9 cellular contexts compared by ENCODE assay signal in the genomic region with DNA sequence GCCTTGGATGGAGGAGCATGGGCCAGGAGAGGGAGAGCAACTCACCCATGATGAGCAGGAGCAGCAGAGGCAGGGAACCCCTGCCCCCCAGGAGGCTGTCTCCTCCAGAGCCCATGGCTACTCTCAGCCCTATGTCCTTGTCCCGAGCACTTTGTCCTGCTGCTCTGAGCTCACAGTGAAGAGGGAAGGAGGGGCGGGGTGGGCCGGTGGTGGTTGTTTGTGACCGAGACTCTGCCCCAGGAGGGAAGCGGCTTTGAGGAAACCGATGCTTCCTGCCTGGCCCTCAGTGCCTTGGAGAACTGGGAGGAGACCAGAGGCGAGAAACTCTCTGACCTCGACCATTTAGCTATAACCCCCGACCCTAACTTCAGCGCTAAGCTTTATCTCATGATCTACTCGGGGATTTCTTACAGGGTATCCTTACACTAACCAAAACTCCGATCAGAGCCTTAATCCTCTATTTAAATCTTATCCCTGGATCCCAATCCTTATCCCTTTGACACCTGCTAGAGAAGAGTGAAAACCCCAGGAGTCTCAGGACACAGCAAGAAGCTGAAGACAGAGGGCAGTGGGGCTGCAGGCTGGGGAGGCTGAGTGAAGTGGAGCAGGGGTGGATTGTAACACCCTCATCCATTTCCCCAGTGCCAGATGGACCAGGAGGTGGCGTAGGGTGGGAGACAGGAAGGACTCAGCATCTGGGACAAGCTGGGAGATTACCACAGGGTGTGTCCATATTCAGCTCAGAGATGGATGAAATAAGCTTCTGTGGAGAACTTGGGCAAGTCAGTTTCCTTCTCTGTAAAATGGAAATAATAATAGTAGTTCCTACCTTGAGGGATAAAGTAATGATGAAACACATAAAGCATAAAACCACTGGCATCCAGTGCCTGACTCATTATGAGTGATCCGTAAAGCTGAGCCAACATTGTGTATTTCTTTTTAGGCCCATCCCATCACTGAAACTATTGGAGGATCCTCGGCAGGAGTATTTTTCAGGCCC. TPM values are rescaled to one million over a fixed set of nuclear protein-coding genes. Genes with fewer than 3 reads are reported as not detected.
DNase-seq lines count a peak whose midpoint lies in the region; ATAC-seq and TF ChIP-seq lines count a peak whose summit lies in the region.
"Had no signal": no experiment of that assay in that cellular context is flagged by ENCODE, and none has a peak within 500 bp of the region (broad histone marks: within the 10 kb centered on the region; RNA-seq: fewer than 3 reads in every experiment).

A gene (minus strand): TSS at position 185 of the 1,000 bp plus-strand sequence. CDS start 70 bp downstream, at position 115.

- no peaks in the 10 kb centered on the region for H3K4me1 ChIP-seq in breast epithelium

- peaks cover 2% of the 10 kb centered on the region for H3K27me3 Mint-ChIP-seq in HFFc6 (ENCODE audit: insufficient read depth)

- no peaks in the 10 kb centered on the region for H3K36me3 ChIP-seq in breast epithelium
- H3K36me3 ChIP-seq in kidney epithelial cell (ENCODE audit: control insufficient read depth, insufficient read depth, low read length), result no peaks in the 10 kb centered on the region

- ATAC-seq in HG02588 (IDR thresholded peaks at IDR 0.05; ENCODE audit: unreplicated experiment), result no peak
- no peak for ATAC-seq in HG03135 (IDR thresholded peaks at IDR 0.05; ENCODE audit: unreplicated experiment)
- no peak for ATAC-seq in GM18909 (IDR thresholded peaks at IDR 0.05; ENCODE audit: poor library complexity, unreplicated experiment)

- no peaks in the 10 kb centered on the region for H3K36me3 Mint-ChIP-seq in HFFc6 (ENCODE audit: low read depth)

- H3K27ac Mint-ChIP-seq in HFFc6, result peak within 1 kb of the TSS; percentile 98

- peak within 1 kb of the TSS; percentile 46 for H3K4me3 Mint-ChIP-seq in HFFc6

- H3K27me3 ChIP-seq in breast epithelium (no peaks in the 10 kb centered on the region), kidney epithelial cell (ENCODE audit: control insufficient read depth, insufficient read depth, low read length) (no peaks in the 10 kb centered on the region)

- H3K4me3 ChIP-seq in breast epithelium, result peak within 1 kb of the TSS; percentile 32 to 54 (median 37)
- H3K4me3 ChIP-seq in kidney epithelial cell (ENCODE audit: low read depth, low read length), result no peak within 1 kb of the TSS

- H3K27ac ChIP-seq in breast epithelium (peak within 1 kb of the TSS; percentile 43 to 80), substantia nigra (ENCODE audit: low read depth, low read length, poor library complexity, severe bottlenecking) (peak within 1 kb of the TSS; percentile 90)

- DNase-seq in HFFc6 (peak; percentile 91), breast epithelium (ENCODE audit: low spot score in 2 of 2) (no peak), kidney epithelial cell (ENCODE audit: low read depth) (peak; percentile 67), substantia nigra (lab: John Stamatoyannopoulos, UW) (peak in 1 of 49 donors; percentile 18), NCI-H146 treated with DMSO at 0.1 percent for 48 hours (lab: John Stamatoyannopoulos, UW; ENCODE audit: unreplicated experiment) (no peak)
- DNase-seq: SHP77 had no signal

- no peaks in the 10 kb centered on the region for H3K9me3 Mint-ChIP-seq in HFFc6

- H3K4me1 Mint-ChIP-seq in HFFc6 (ENCODE audit: low read depth), result peaks cover 74% of the 10 kb centered on the region

- intact Hi-C loops in breast epithelium (cut with DNase I; ENCODE audit: low total_unique reads), result no loop called here

- no peaks in the 10 kb centered on the region for H3K9me3 ChIP-seq in breast epithelium

- no peak for TF ChIP-seq POLR2A in breast epithelium (IDR thresholded peaks at IDR 0.05)

- TF ChIP-seq CTCF in HFFc6 (IDR thresholded peaks at IDR 0.05) (peak; percentile 52), breast epithelium (IDR thresholded peaks at IDR 0.05) (no peak), kidney epithelial cell (IDR thresholded peaks at IDR 0.05; ENCODE audit: insufficient read depth, low read length, poor library complexity, severe bottlenecking) (peak; percentile 6)

RNA-seq across cellular contexts. Expression of the gene that starts here (rescaled TPM):
- total RNA-seq in HFFc6 (2021; fragmentation: NEBNext Ultra II Directional; extraction: Animal tissue kit (Norgen Biotek cat#: 25700)), result under 1 TPM; 0.46 to 0.63 (median 0.56) TPM
- 10 to 100 TPM; 11.9 to 30.5 (median 12.8) TPM for total RNA-seq in breast epithelium
- 5.1 and 6.3 TPM in 2 replicates for total RNA-seq in kidney epithelial cell

Comparison
In these comparisons a context has a peak if more than half of its experiments do, and no peak if none do; other contexts are left out.
1. Peak in DNase-seq in HFFc6; RNA of the gene not detected or under 1 TPM.
2. CTCF ChIP-seq: peak in HFFc6 (single experiment) and kidney epithelial cell (single experiment); none in breast epithelium (0 of 3).